2 cellular contexts compared by ENCODE assay signal in genomic region chr15:44482088-44482487, GRCh38.
TF ChIP-seq lines count a peak whose summit lies in the region.

No MANE protein-coding gene starts in this region.

TF ChIP-seq in HepG2, 621 proteins besides CTCF, POLR2A, EP300 and RAD21:
- peak; percentile 43; the same call in 1 of the 2 replicates for TF ChIP-seq ZNF629 (CRISPR knock-in tag; conservative IDR thresholded peaks at IDR 0.05)
- no peak for TF ChIP-seq RNF2 (conservative IDR thresholded peaks at IDR 0.05; ENCODE audit: low read depth)
- no peak for TF ChIP-seq ZBTB33 (CRISPR knock-in tag; IDR thresholded peaks at IDR 0.05)
- TF ChIP-seq MED13 (CRISPR knock-in tag; IDR thresholded peaks at IDR 0.05) = no peak
- peak; percentile 85 for TF ChIP-seq ZNF121 (CRISPR knock-in tag; IDR thresholded peaks at IDR 0.05)
- TF ChIP-seq RFX1 (IDR thresholded peaks at IDR 0.05) = peak; percentile 24; the same call in 1 of the 2 replicates
- TF ChIP-seq KDM6A (CRISPR knock-in tag; IDR thresholded peaks at IDR 0.05; ENCODE audit: low read depth) = no peak
- no peak for TF ChIP-seq AGO2 (optimal IDR thresholded peaks at IDR 0.05; ENCODE audit: low read depth, low read length)
- no peak for TF ChIP-seq ZEB1 (IDR thresholded peaks at IDR 0.05; ENCODE audit: insufficient replicate concordance, low read depth)

TF ChIP-seq in WTC11, 78 proteins besides CTCF, POLR2A, EP300 and RAD21:
- no peak for TF ChIP-seq NR2C2 (CRISPR knock-in tag; IDR thresholded peaks at IDR 0.05)
- no peak for TF ChIP-seq SOX15 (CRISPR knock-in tag; IDR thresholded peaks at IDR 0.05)
- TF ChIP-seq ZNF671 (CRISPR knock-in tag; IDR thresholded peaks at IDR 0.05) = no peak
- TF ChIP-seq, protein P1, sequence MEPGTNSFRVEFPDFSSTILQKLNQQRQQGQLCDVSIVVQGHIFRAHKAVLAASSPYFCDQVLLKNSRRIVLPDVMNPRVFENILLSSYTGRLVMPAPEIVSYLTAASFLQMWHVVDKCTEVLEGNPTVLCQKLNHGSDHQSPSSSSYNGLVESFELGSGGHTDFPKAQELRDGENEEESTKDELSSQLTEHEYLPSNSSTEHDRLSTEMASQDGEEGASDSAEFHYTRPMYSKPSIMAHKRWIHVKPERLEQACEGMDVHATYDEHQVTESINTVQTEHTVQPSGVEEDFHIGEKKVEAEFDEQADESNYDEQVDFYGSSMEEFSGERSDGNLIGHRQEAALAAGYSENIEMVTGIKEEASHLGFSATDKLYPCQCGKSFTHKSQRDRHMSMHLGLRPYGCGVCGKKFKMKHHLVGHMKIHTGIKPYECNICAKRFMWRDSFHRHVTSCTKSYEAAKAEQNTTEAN (CRISPR knock-in tag; IDR thresholded peaks at IDR 0.05) = no peak
- no peak for TF ChIP-seq CBFB (CRISPR knock-in tag; IDR thresholded peaks at IDR 0.05; ENCODE audit: low read depth)
- TF ChIP-seq, protein P2, sequence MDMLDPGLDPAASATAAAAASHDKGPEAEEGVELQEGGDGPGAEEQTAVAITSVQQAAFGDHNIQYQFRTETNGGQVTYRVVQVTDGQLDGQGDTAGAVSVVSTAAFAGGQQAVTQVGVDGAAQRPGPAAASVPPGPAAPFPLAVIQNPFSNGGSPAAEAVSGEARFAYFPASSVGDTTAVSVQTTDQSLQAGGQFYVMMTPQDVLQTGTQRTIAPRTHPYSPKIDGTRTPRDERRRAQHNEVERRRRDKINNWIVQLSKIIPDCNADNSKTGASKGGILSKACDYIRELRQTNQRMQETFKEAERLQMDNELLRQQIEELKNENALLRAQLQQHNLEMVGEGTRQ (CRISPR knock-in tag; IDR thresholded peaks at IDR 0.05) = no peak
- TF ChIP-seq ELF4 (CRISPR knock-in tag; IDR thresholded peaks at IDR 0.05; ENCODE audit: low read depth) = no peak
- no peak for TF ChIP-seq RELA (CRISPR knock-in tag; IDR thresholded peaks at IDR 0.05; ENCODE audit: borderline replicate concordance)
- TF ChIP-seq ZNF121 (CRISPR knock-in tag; IDR thresholded peaks at IDR 0.05) = no peak
- no peak for TF ChIP-seq ATF2 (CRISPR knock-in tag; IDR thresholded peaks at IDR 0.05; ENCODE audit: borderline replicate concordance, low read depth)
- no peak for TF ChIP-seq ZBTB21 (CRISPR knock-in tag; IDR thresholded peaks at IDR 0.05; ENCODE audit: borderline replicate concordance)
- no peak for TF ChIP-seq ZNF263 (CRISPR knock-in tag; IDR thresholded peaks at IDR 0.05; ENCODE audit: low read depth)
- no peak for TF ChIP-seq OVOL2 (CRISPR knock-in tag; IDR thresholded peaks at IDR 0.05; ENCODE audit: borderline replicate concordance)
- TF ChIP-seq, protein P3, sequence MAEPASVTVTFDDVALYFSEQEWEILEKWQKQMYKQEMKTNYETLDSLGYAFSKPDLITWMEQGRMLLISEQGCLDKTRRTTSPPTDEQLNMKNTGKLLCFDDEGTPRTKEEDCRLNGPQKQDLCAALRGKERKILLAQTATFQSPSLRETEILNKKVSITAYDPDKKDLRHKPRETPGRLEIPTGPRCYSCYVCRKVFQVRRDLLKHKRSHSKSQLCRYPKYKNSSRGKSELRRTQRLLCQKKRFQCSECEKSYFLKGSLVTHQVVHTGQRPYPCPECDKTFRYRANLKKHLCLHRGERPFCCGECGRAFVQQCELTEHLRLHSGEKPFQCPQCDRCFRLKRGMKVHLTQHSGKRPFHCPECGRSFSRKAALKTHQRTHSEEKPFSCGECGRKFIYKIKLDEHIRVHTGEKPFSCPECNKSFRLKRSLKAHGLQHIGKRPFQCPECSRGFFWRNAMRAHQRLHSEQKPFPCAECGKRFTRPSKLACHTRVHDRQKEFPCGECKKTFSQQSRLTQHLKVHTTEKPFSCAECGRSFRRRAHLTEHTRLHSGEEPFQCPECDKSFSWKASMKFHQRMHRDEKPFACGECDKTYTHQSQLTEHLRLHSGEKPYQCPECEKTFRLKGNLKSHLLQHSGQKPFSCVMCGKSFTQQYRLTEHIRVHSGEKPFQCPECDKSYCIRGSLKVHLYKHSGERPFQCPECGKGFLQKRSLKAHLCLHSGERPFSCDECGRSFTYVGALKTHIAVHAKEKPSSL (CRISPR knock-in tag; conservative IDR thresholded peaks at IDR 0.05) = no peak
- TF ChIP-seq, protein P4, sequence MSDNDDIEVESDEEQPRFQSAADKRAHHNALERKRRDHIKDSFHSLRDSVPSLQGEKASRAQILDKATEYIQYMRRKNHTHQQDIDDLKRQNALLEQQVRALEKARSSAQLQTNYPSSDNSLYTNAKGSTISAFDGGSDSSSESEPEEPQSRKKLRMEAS (CRISPR knock-in tag; IDR thresholded peaks at IDR 0.05) = no peak
- no peak for TF ChIP-seq GRHL2 (CRISPR knock-in tag; IDR thresholded peaks at IDR 0.05; ENCODE audit: insufficient replicate concordance, severe bottlenecking)
- TF ChIP-seq TCF7 (CRISPR knock-in tag; IDR thresholded peaks at IDR 0.05; ENCODE audit: low read depth) = no peak
